Comparison of ENCODE assay signal across 8 cellular contexts in the genomic region with DNA sequence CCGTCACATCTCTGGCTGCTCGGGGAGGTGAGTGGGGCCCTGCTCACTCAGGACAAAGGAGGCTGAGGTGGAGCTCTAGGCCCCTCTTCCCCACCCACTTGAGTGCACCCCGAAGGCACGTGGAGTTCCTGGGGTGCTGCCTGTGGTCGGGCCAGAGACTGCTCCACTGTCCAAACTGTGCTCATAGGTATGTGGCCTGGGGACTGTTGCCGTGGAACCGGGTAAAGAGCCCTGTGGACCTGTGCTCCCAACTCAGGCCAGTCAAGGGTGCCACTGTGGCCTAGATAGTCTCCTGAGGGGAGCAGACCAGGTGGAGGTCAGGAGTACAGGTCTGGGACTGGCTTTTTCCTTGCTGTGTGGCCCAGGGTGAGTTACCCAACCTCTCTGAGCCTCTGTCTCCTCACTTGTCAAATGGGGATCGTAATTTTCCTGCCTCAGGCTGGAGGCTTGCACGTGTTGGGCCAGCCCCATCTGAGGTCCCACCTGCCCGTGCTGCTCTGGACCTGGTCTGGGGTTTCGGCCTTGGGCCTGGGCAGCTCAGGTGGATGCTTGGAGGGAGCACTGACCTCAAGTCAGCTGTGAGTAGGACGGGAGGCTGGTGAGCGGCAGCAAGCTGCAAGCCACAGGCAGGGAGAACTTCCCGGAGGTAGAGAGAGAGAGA. TPM values are rescaled to one million over a fixed set of nuclear protein-coding genes. Genes with fewer than 3 reads are reported as not detected.
A peak's percentile ranks its signal among the peaks of the same experiment; 100 is the strongest.
DNase-seq lines count a peak whose midpoint lies in the region; ATAC-seq, FAIRE-seq and TF ChIP-seq lines count a peak whose summit lies in the region.

No MANE protein-coding gene starts in this region.

- peak overlapping the region; percentile 76 for H3K27ac Mint-ChIP-seq in T-helper 2 cell treated with Interferon-gamma antibody and Interleukin-4, amounts not matched to agents 5 μg/mL and 100 μg/mL, for 36 hours
- peak overlapping the region; percentile 87 for H3K27ac Mint-ChIP-seq in activated CD8-positive, alpha-beta T cell treated with anti-CD3 and anti-CD28 coated beads, Interleukin-2, amount 10 ng/mL, durations not matched to agents 7 days and 5 days
- peak overlapping the region; percentile 81 for H3K27ac Mint-ChIP-seq in stimulated activated naive B cell treated with anti-CD40 and anti-IgM and Interleukin-4, amounts not matched to agents 10 μg/mL and 1 μg/mL and 100 μg/mL, for 72 hours

- peaks cover 22% of the 10 kb centered on the region for H3K27me3 Mint-ChIP-seq in T-helper 2 cell treated with Interferon-gamma antibody and Interleukin-4, amounts not matched to agents 5 μg/mL and 100 μg/mL, for 36 hours (ENCODE audit: low read depth)
- peaks cover 14% of the 10 kb centered on the region for H3K27me3 Mint-ChIP-seq in activated CD8-positive, alpha-beta T cell treated with anti-CD3 and anti-CD28 coated beads, Interleukin-2, amount 10 ng/mL, durations not matched to agents 7 days and 5 days (ENCODE audit: low read depth)
- peaks cover 9 to 18% of the 10 kb centered on the region in 2 donors for H3K27me3 Mint-ChIP-seq in stimulated activated naive B cell treated with anti-CD40 and anti-IgM and Interleukin-4, amounts not matched to agents 10 μg/mL and 1 μg/mL and 100 μg/mL, for 72 hours

- peak overlapping the region; percentile 73 for H3K4me3 Mint-ChIP-seq in T-helper 2 cell treated with Interferon-gamma antibody and Interleukin-4, amounts not matched to agents 5 μg/mL and 100 μg/mL, for 36 hours
- H3K4me3 Mint-ChIP-seq in activated CD8-positive, alpha-beta T cell treated with anti-CD3 and anti-CD28 coated beads, Interleukin-2, amount 10 ng/mL, durations not matched to agents 7 days and 5 days, result peak overlapping the region; percentile 63
- peak overlapping the region; percentile 67 to 77 for H3K4me3 Mint-ChIP-seq in stimulated activated naive B cell treated with anti-CD40 and anti-IgM and Interleukin-4, amounts not matched to agents 10 μg/mL and 1 μg/mL and 100 μg/mL, for 72 hours

- H3K4me3 ChIP-seq in right cardiac atrium (ENCODE audit: low read length), result no peak overlapping the region

- H3K27me3 ChIP-seq in right cardiac atrium (ENCODE audit: control insufficient read depth, insufficient read depth), result no peaks in the 10 kb centered on the region

- TF ChIP-seq CTCF in D721Med (IDR thresholded peaks at IDR 0.05; ENCODE audit: insufficient read depth, missing control alignments), result no peak

- H3K9me3 ChIP-seq in right cardiac atrium (ENCODE audit: control insufficient read depth, low read length), result no peaks in the 10 kb centered on the region

- DNase-seq in T-helper 2 cell treated with Interferon-gamma antibody and Interleukin-4, amounts not matched to agents 5 μg/mL and 100 μg/mL, for 36 hours (ENCODE audit: low spot score), result no peak
- DNase-seq in T-helper 2 cell (no peak), right cardiac atrium (peak in 2 of 3 donors; percentile 42 to 55), D721Med (ENCODE audit: insufficient read length, low spot score) (no peak), NCI-H345 (lab: John Stamatoyannopoulos, UW) (no peak)
- DNase-seq in activated CD8-positive, alpha-beta T cell treated with anti-CD3 and anti-CD28 coated beads, Interleukin-2, amount 10 ng/mL, durations not matched to agents 7 days and 5 days, result no peak
- DNase-seq in stimulated activated naive B cell treated with anti-CD40 and anti-IgM and Interleukin-4, amounts not matched to agents 10 μg/mL and 1 μg/mL and 100 μg/mL, for 72 hours, result no peak

- intact Hi-C loops in right cardiac atrium (cut with DNase I), result loop anchor here in 2 of 4 donors (5.0 kb wide), 2 partner anchors 38 to 83 kb away; a partner anchor contains a TSS

- CTCF ChIA-PET in activated CD8-positive, alpha-beta T cell treated with anti-CD3 and anti-CD28 coated beads, Interleukin-2, amount 10 ng/mL, durations not matched to agents 7 days and 5 days (lab: Charles Lee), result interaction anchor here (0.7 to 4.3 kb wide), 14 partner anchors 16 to 582 kb away, joined by 3 to 48 read pairs (median 4); a partner anchor contains a TSS

- no peaks in the 10 kb centered on the region for H3K4me1 ChIP-seq in right cardiac atrium (ENCODE audit: control insufficient read depth, insufficient read depth, low read length)

- no peaks in the 10 kb centered on the region for H3K9me3 Mint-ChIP-seq in T-helper 2 cell treated with Interferon-gamma antibody and Interleukin-4, amounts not matched to agents 5 μg/mL and 100 μg/mL, for 36 hours
- no peaks in the 10 kb centered on the region for H3K9me3 Mint-ChIP-seq in activated CD8-positive, alpha-beta T cell treated with anti-CD3 and anti-CD28 coated beads, Interleukin-2, amount 10 ng/mL, durations not matched to agents 7 days and 5 days (ENCODE audit: insufficient read depth)
- H3K9me3 Mint-ChIP-seq in stimulated activated naive B cell treated with anti-CD40 and anti-IgM and Interleukin-4, amounts not matched to agents 10 μg/mL and 1 μg/mL and 100 μg/mL, for 72 hours, result no peaks in the 10 kb centered on the region

- H3K4me1 Mint-ChIP-seq in T-helper 2 cell treated with Interferon-gamma antibody and Interleukin-4, amounts not matched to agents 5 μg/mL and 100 μg/mL, for 36 hours (ENCODE audit: low read depth), result peaks cover 4% of the 10 kb centered on the region
- H3K4me1 Mint-ChIP-seq in activated CD8-positive, alpha-beta T cell treated with anti-CD3 and anti-CD28 coated beads, Interleukin-2, amount 10 ng/mL, durations not matched to agents 7 days and 5 days (ENCODE audit: low read depth), result peaks cover 10% of the 10 kb centered on the region
- H3K4me1 Mint-ChIP-seq in stimulated activated naive B cell treated with anti-CD40 and anti-IgM and Interleukin-4, amounts not matched to agents 10 μg/mL and 1 μg/mL and 100 μg/mL, for 72 hours, result peaks cover 8 to 10% of the 10 kb centered on the region in 2 donors

- no peak for FAIRE-seq in D721Med (lab: Jason Lieb, UNC)

- ATAC-seq in activated CD8-positive, alpha-beta T cell treated with anti-CD3 and anti-CD28 coated beads, Interleukin-2, amount 10 ng/mL, durations not matched to agents 7 days and 5 days, result peak; percentile 39
- ATAC-seq in right cardiac atrium (peak; percentile 34 to 47), HG03095 (IDR thresholded peaks at IDR 0.05; ENCODE audit: unreplicated experiment) (no peak)
- ATAC-seq in stimulated activated naive B cell treated with anti-CD40 and anti-IgM and Interleukin-4, amounts not matched to agents 10 μg/mL and 1 μg/mL and 100 μg/mL, for 72 hours (replicated peaks), result peak; percentile 35 to 39

- H3K27ac ChIP-seq in right cardiac atrium (ENCODE audit: low read length), result no peak overlapping the region

- POLR2A ChIA-PET in activated CD8-positive, alpha-beta T cell treated with anti-CD3 and anti-CD28 coated beads, Interleukin-2, amount 10 ng/mL, durations not matched to agents 7 days and 5 days (lab: Charles Lee), result no interaction called here

- WGBS in right cardiac atrium, result 64% methylated on average over 14 of the region's 14 CpGs

- H3K36me3 Mint-ChIP-seq in T-helper 2 cell treated with Interferon-gamma antibody and Interleukin-4, amounts not matched to agents 5 μg/mL and 100 μg/mL, for 36 hours (ENCODE audit: low read depth), result no peaks in the 10 kb centered on the region
- H3K36me3 Mint-ChIP-seq in activated CD8-positive, alpha-beta T cell treated with anti-CD3 and anti-CD28 coated beads, Interleukin-2, amount 10 ng/mL, durations not matched to agents 7 days and 5 days (ENCODE audit: low read depth), result no peaks in the 10 kb centered on the region
- no peaks in the 10 kb centered on the region for H3K36me3 Mint-ChIP-seq in stimulated activated naive B cell treated with anti-CD40 and anti-IgM and Interleukin-4, amounts not matched to agents 10 μg/mL and 1 μg/mL and 100 μg/mL, for 72 hours

RNA-seq across cellular contexts. Expression of a gene that starts 12.4 kb away (rescaled TPM):
- not detected for total RNA-seq in activated CD8-positive, alpha-beta T cell treated with anti-CD3 and anti-CD28 coated beads, Interleukin-2, amount 10 ng/mL, durations not matched to agents 7 days and 5 days
- total RNA-seq in right cardiac atrium, result not detected
- not detected for polyA plus RNA-seq in right cardiac atrium

RNA-seq across cellular contexts. Expression of a gene that starts 35.6 kb away (rescaled TPM):
- total RNA-seq in activated CD8-positive, alpha-beta T cell treated with anti-CD3 and anti-CD28 coated beads, Interleukin-2, amount 10 ng/mL, durations not matched to agents 7 days and 5 days, result under 1 TPM; 0.34 to 0.61 TPM
- total RNA-seq in right cardiac atrium, result under 1 TPM in 3 of 4 donors, not detected in 1; 0.29 to 0.65 (median 0.50) TPM
- polyA plus RNA-seq in right cardiac atrium, result 0.41 TPM

RNA-seq across cellular contexts. Expression of a gene that starts 39.9 kb away (rescaled TPM):
- 1 to 10 TPM; 1.5 to 2.0 TPM for total RNA-seq in activated CD8-positive, alpha-beta T cell treated with anti-CD3 and anti-CD28 coated beads, Interleukin-2, amount 10 ng/mL, durations not matched to agents 7 days and 5 days
- 1 to 10 TPM in 2 of 4 donors, under 1 TPM in 2; 0.50 to 1.3 (median 1.1) TPM for total RNA-seq in right cardiac atrium
- 0.81 TPM for polyA plus RNA-seq in right cardiac atrium

RNA-seq across cellular contexts. Expression of a gene that starts 40.5 kb away (rescaled TPM):
- 100 to 1,000 TPM; 130 to 135 TPM for total RNA-seq in activated CD8-positive, alpha-beta T cell treated with anti-CD3 and anti-CD28 coated beads, Interleukin-2, amount 10 ng/mL, durations not matched to agents 7 days and 5 days
- total RNA-seq in right cardiac atrium, result 1 to 10 TPM; 6.3 to 9.1 (median 8.3) TPM
- polyA plus RNA-seq in right cardiac atrium, result 5.8 TPM

RNA-seq across cellular contexts. Expression of a gene that starts 44.4 kb away (rescaled TPM):
- not detected for total RNA-seq in activated CD8-positive, alpha-beta T cell treated with anti-CD3 and anti-CD28 coated beads, Interleukin-2, amount 10 ng/mL, durations not matched to agents 7 days and 5 days
- 1 to 10 TPM in 3 of 4 donors, under 1 TPM in 1; 0.31 to 1.5 (median 1.3) TPM for total RNA-seq in right cardiac atrium
- 0.57 TPM for polyA plus RNA-seq in right cardiac atrium

Comparison
In these comparisons a context has a peak if more than half of its experiments do, and no peak if none do; other contexts are left out.
1. DNase-seq: peak in right cardiac atrium (2 of 3); none in T-helper 2 cell treated with Interferon-gamma antibody and Interleukin-4, amounts not matched to agents 5 μg/mL and 100 μg/mL, for 36 hours (single experiment), T-helper 2 cell (0 of 5), activated CD8-positive, alpha-beta T cell treated with anti-CD3 and anti-CD28 coated beads, Interleukin-2, amount 10 ng/mL, durations not matched to agents 7 days and 5 days (single experiment), stimulated activated naive B cell treated with anti-CD40 and anti-IgM and Interleukin-4, amounts not matched to agents 10 μg/mL and 1 μg/mL and 100 μg/mL, for 72 hours (single experiment), D721Med (single experiment) and NCI-H345 (single experiment).
2. Peak in every context shown above with its lines, with median percentiles within 50 percentile points of each other: H3K27ac Mint-ChIP-seq and H3K4me3 Mint-ChIP-seq.